ENCODE assay signal across 3 cellular contexts in genomic region chr11:1354125-1354938, GRCh38.
A peak's percentile ranks its signal among the peaks of the same experiment; 100 is the strongest.
TF ChIP-seq lines count a peak whose summit lies in the region.

No MANE protein-coding gene starts in this region.

TF ChIP-seq in SK-N-SH, 30 proteins besides CTCF, POLR2A, EP300 and RAD21:
- TF ChIP-seq USF2 (IDR thresholded peaks at IDR 0.05; ENCODE audit: borderline replicate concordance, low read depth, low read length) = no peak
- no peak for TF ChIP-seq IRF3 (IDR thresholded peaks at IDR 0.05; ENCODE audit: low read depth, low read length)
- no peak for TF ChIP-seq SMC3 (IDR thresholded peaks at IDR 0.05; ENCODE audit: low read depth, low read length)
- TF ChIP-seq RXRA (IDR thresholded peaks at IDR 0.05; ENCODE audit: borderline replicate concordance, low read depth) = no peak
- no peak for TF ChIP-seq NRF1 (IDR thresholded peaks at IDR 0.05; ENCODE audit: low read depth, low read length)
- TF ChIP-seq RCOR1 (IDR thresholded peaks at IDR 0.05; ENCODE audit: low read length) = no peak
- no peak for TF ChIP-seq FOXM1 (IDR thresholded peaks at IDR 0.05; ENCODE audit: low read depth)
- TF ChIP-seq, protein P1, sequence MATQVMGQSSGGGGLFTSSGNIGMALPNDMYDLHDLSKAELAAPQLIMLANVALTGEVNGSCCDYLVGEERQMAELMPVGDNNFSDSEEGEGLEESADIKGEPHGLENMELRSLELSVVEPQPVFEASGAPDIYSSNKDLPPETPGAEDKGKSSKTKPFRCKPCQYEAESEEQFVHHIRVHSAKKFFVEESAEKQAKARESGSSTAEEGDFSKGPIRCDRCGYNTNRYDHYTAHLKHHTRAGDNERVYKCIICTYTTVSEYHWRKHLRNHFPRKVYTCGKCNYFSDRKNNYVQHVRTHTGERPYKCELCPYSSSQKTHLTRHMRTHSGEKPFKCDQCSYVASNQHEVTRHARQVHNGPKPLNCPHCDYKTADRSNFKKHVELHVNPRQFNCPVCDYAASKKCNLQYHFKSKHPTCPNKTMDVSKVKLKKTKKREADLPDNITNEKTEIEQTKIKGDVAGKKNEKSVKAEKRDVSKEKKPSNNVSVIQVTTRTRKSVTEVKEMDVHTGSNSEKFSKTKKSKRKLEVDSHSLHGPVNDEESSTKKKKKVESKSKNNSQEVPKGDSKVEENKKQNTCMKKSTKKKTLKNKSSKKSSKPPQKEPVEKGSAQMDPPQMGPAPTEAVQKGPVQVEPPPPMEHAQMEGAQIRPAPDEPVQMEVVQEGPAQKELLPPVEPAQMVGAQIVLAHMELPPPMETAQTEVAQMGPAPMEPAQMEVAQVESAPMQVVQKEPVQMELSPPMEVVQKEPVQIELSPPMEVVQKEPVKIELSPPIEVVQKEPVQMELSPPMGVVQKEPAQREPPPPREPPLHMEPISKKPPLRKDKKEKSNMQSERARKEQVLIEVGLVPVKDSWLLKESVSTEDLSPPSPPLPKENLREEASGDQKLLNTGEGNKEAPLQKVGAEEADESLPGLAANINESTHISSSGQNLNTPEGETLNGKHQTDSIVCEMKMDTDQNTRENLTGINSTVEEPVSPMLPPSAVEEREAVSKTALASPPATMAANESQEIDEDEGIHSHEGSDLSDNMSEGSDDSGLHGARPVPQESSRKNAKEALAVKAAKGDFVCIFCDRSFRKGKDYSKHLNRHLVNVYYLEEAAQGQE (IDR thresholded peaks at IDR 0.05; ENCODE audit: low read depth, low read length) = no peak
- TF ChIP-seq GABPA (IDR thresholded peaks at IDR 0.05; ENCODE audit: low read depth) = no peak
- no peak for TF ChIP-seq YY1 (IDR thresholded peaks at IDR 0.05; ENCODE audit: low read depth)
- TF ChIP-seq FOXJ3 (CRISPR knock-in tag; IDR thresholded peaks at IDR 0.05) = no peak
- no peak for TF ChIP-seq SIN3A (IDR thresholded peaks at IDR 0.05; ENCODE audit: borderline replicate concordance, low read depth, low read length)
- TF ChIP-seq MEF2A (IDR thresholded peaks at IDR 0.05; ENCODE audit: borderline replicate concordance, low read depth) = no peak
- TF ChIP-seq TAF1 (IDR thresholded peaks at IDR 0.05; ENCODE audit: borderline replicate concordance, low read depth, low read length) = no peak
- TF ChIP-seq NFIC (IDR thresholded peaks at IDR 0.05; ENCODE audit: borderline replicate concordance) = no peak
- no peak for TF ChIP-seq ELF1 (IDR thresholded peaks at IDR 0.05)
- TF ChIP-seq TEAD4 (IDR thresholded peaks at IDR 0.05; ENCODE audit: borderline replicate concordance, insufficient read depth) = no peak

TF ChIP-seq in SK-N-SH treated with all-trans-retinoic acid at 6 μM for 48 hours, 23 proteins besides CTCF, POLR2A, EP300 and RAD21:
- TF ChIP-seq PPARA (CRISPR knock-in tag; IDR thresholded peaks at IDR 0.05; ENCODE audit: borderline replicate concordance) (no peak), CREB5 (CRISPR knock-in tag; IDR thresholded peaks at IDR 0.05; ENCODE audit: low read depth) (no peak), ESRRG (CRISPR knock-in tag; IDR thresholded peaks at IDR 0.05) (no peak), PATZ1 (CRISPR knock-in tag; IDR thresholded peaks at IDR 0.05; ENCODE audit: borderline replicate concordance) (no peak), TCF4 (CRISPR knock-in tag; IDR thresholded peaks at IDR 0.05; ENCODE audit: borderline replicate concordance) (no peak), RARB (CRISPR knock-in tag; IDR thresholded peaks at IDR 0.05) (no peak), GLIS3 (CRISPR knock-in tag; IDR thresholded peaks at IDR 0.05) (no peak), ZNF565 (CRISPR knock-in tag; conservative IDR thresholded peaks at IDR 0.05; ENCODE audit: low read depth) (no peak)
- TF ChIP-seq, protein P2, sequence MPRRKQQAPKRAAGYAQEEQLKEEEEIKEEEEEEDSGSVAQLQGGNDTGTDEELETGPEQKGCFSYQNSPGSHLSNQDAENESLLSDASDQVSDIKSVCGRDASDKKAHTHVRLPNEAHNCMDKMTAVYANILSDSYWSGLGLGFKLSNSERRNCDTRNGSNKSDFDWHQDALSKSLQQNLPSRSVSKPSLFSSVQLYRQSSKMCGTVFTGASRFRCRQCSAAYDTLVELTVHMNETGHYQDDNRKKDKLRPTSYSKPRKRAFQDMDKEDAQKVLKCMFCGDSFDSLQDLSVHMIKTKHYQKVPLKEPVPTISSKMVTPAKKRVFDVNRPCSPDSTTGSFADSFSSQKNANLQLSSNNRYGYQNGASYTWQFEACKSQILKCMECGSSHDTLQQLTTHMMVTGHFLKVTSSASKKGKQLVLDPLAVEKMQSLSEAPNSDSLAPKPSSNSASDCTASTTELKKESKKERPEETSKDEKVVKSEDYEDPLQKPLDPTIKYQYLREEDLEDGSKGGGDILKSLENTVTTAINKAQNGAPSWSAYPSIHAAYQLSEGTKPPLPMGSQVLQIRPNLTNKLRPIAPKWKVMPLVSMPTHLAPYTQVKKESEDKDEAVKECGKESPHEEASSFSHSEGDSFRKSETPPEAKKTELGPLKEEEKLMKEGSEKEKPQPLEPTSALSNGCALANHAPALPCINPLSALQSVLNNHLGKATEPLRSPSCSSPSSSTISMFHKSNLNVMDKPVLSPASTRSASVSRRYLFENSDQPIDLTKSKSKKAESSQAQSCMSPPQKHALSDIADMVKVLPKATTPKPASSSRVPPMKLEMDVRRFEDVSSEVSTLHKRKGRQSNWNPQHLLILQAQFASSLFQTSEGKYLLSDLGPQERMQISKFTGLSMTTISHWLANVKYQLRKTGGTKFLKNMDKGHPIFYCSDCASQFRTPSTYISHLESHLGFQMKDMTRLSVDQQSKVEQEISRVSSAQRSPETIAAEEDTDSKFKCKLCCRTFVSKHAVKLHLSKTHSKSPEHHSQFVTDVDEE (CRISPR knock-in tag; IDR thresholded peaks at IDR 0.05) = no peak
- TF ChIP-seq, protein P3, sequence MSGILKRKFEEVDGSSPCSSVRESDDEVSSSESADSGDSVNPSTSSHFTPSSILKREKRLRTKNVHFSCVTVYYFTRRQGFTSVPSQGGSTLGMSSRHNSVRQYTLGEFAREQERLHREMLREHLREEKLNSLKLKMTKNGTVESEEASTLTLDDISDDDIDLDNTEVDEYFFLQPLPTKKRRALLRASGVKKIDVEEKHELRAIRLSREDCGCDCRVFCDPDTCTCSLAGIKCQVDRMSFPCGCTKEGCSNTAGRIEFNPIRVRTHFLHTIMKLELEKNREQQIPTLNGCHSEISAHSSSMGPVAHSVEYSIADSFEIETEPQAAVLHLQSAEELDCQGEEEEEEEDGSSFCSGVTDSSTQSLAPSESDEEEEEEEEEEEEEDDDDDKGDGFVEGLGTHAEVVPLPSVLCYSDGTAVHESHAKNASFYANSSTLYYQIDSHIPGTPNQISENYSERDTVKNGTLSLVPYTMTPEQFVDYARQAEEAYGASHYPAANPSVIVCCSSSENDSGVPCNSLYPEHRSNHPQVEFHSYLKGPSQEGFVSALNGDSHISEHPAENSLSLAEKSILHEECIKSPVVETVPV (CRISPR knock-in tag; IDR thresholded peaks at IDR 0.05) = no peak

TF ChIP-seq in HepG2, 621 proteins besides CTCF, POLR2A, EP300 and RAD21:
- TF ChIP-seq, protein P4, sequence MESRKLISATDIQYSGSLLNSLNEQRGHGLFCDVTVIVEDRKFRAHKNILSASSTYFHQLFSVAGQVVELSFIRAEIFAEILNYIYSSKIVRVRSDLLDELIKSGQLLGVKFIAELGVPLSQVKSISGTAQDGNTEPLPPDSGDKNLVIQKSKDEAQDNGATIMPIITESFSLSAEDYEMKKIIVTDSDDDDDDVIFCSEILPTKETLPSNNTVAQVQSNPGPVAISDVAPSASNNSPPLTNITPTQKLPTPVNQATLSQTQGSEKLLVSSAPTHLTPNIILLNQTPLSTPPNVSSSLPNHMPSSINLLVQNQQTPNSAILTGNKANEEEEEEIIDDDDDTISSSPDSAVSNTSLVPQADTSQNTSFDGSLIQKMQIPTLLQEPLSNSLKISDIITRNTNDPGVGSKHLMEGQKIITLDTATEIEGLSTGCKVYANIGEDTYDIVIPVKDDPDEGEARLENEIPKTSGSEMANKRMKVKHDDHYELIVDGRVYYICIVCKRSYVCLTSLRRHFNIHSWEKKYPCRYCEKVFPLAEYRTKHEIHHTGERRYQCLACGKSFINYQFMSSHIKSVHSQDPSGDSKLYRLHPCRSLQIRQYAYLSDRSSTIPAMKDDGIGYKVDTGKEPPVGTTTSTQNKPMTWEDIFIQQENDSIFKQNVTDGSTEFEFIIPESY (CRISPR knock-in tag; IDR thresholded peaks at IDR 0.05) = peak; percentile 69
- peak; percentile 94 for TF ChIP-seq ZNF768 (CRISPR knock-in tag; IDR thresholded peaks at IDR 0.05)
- no peak for TF ChIP-seq CENPX (CRISPR knock-in tag; IDR thresholded peaks at IDR 0.05)
- no peak for TF ChIP-seq ZNF124 (CRISPR knock-in tag; IDR thresholded peaks at IDR 0.05)
